2 cellular contexts compared by ENCODE assay signal in the genomic region with DNA sequence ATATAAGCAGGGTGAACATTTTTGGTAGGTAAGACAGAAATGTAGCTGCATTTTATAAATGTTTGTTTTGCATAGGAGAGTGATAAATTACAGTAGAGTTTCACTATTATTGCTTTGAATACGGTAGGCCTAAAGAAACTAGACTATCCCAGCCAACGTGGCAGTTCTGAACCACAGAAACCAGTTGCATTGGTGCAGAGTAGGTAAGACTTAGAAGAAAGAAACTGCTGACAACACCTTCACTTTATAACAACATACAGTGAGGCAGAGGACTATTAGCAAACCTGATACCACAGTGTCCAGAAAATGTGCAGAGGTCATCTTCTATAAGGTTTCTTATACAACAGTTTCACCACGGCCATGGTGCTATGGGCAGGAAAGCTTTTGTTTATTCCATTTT.
A peak's percentile ranks its signal among the peaks of the same experiment; 100 is the strongest.
TF ChIP-seq lines count a peak whose summit lies in the region.

No MANE protein-coding gene starts in this region.

TF ChIP-seq in GM12878, 131 proteins besides CTCF, POLR2A, EP300 and RAD21 (continued from another document and continues in another):
- TF ChIP-seq MXI1 (IDR thresholded peaks at IDR 0.05; ENCODE audit: low read depth, low read length) (0 out of 2 replicates have a peak, but pooled peaks have one; percentile 25), RUNX3 (IDR thresholded peaks at IDR 0.05; ENCODE audit: low read length) (peak; percentile 64; the same call in 1 of the 2 replicates), NR2F1 (conservative IDR thresholded peaks at IDR 0.05) (peak; percentile 64; the same call in 1 of the 2 replicates), IKZF2 (IDR thresholded peaks at IDR 0.05) (peak; percentile 59 to 73; a peak in 3 of 4 replicates), ATF7 (IDR thresholded peaks at IDR 0.05; ENCODE audit: low read depth) (peak; percentile 37; the same call in 1 of the 2 replicates), BHLHE40 (IDR thresholded peaks at IDR 0.05; ENCODE audit: borderline replicate concordance in 1 of 2, low read depth in 2 of 2, low read length in 1 of 2) (peak; percentile 9 to 37; a peak in 1 of 4 replicates), BCL11A (IDR thresholded peaks at IDR 0.05; ENCODE audit: low read depth, low read length) (0 out of 2 replicates have a peak, but pooled peaks have one; percentile 22), MYC (IDR thresholded peaks at IDR 0.05; ENCODE audit: insufficient read depth, insufficient read length, insufficient replicate concordance, low read length, severe bottlenecking) (no peak), ZNF217 (IDR thresholded peaks at IDR 0.05) (peak; percentile 34; the same call in 1 of the 2 replicates)
- TF ChIP-seq, protein P1, sequence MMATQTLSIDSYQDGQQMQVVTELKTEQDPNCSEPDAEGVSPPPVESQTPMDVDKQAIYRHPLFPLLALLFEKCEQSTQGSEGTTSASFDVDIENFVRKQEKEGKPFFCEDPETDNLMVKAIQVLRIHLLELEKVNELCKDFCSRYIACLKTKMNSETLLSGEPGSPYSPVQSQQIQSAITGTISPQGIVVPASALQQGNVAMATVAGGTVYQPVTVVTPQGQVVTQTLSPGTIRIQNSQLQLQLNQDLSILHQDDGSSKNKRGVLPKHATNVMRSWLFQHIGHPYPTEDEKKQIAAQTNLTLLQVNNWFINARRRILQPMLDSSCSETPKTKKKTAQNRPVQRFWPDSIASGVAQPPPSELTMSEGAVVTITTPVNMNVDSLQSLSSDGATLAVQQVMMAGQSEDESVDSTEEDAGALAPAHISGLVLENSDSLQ (IDR thresholded peaks at IDR 0.05), result peak; percentile 30; the same call in 1 of the 2 replicates
- TF ChIP-seq, protein P2, sequence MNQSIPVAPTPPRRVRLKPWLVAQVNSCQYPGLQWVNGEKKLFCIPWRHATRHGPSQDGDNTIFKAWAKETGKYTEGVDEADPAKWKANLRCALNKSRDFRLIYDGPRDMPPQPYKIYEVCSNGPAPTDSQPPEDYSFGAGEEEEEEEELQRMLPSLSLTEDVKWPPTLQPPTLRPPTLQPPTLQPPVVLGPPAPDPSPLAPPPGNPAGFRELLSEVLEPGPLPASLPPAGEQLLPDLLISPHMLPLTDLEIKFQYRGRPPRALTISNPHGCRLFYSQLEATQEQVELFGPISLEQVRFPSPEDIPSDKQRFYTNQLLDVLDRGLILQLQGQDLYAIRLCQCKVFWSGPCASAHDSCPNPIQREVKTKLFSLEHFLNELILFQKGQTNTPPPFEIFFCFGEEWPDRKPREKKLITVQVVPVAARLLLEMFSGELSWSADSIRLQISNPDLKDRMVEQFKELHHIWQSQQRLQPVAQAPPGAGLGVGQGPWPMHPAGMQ (IDR thresholded peaks at IDR 0.05; ENCODE audit: borderline replicate concordance), result no peak
- TF ChIP-seq, protein P3, sequence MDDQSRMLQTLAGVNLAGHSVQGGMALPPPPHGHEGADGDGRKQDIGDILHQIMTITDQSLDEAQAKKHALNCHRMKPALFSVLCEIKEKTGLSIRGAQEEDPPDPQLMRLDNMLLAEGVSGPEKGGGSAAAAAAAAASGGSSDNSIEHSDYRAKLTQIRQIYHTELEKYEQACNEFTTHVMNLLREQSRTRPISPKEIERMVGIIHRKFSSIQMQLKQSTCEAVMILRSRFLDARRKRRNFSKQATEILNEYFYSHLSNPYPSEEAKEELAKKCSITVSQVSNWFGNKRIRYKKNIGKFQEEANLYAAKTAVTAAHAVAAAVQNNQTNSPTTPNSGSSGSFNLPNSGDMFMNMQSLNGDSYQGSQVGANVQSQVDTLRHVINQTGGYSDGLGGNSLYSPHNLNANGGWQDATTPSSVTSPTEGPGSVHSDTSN (IDR thresholded peaks at IDR 0.05; ENCODE audit: insufficient replicate concordance, low read depth, low read length), result no peak
- TF ChIP-seq, protein P4, sequence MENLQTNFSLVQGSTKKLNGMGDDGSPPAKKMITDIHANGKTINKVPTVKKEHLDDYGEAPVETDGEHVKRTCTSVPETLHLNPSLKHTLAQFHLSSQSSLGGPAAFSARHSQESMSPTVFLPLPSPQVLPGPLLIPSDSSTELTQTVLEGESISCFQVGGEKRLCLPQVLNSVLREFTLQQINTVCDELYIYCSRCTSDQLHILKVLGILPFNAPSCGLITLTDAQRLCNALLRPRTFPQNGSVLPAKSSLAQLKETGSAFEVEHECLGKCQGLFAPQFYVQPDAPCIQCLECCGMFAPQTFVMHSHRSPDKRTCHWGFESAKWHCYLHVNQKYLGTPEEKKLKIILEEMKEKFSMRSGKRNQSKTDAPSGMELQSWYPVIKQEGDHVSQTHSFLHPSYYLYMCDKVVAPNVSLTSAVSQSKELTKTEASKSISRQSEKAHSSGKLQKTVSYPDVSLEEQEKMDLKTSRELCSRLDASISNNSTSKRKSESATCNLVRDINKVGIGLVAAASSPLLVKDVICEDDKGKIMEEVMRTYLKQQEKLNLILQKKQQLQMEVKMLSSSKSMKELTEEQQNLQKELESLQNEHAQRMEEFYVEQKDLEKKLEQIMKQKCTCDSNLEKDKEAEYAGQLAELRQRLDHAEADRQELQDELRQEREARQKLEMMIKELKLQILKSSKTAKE (IDR thresholded peaks at IDR 0.05; ENCODE audit: low read depth, poor library complexity, severe bottlenecking), result peak; percentile 43
- TF ChIP-seq, protein P5, sequence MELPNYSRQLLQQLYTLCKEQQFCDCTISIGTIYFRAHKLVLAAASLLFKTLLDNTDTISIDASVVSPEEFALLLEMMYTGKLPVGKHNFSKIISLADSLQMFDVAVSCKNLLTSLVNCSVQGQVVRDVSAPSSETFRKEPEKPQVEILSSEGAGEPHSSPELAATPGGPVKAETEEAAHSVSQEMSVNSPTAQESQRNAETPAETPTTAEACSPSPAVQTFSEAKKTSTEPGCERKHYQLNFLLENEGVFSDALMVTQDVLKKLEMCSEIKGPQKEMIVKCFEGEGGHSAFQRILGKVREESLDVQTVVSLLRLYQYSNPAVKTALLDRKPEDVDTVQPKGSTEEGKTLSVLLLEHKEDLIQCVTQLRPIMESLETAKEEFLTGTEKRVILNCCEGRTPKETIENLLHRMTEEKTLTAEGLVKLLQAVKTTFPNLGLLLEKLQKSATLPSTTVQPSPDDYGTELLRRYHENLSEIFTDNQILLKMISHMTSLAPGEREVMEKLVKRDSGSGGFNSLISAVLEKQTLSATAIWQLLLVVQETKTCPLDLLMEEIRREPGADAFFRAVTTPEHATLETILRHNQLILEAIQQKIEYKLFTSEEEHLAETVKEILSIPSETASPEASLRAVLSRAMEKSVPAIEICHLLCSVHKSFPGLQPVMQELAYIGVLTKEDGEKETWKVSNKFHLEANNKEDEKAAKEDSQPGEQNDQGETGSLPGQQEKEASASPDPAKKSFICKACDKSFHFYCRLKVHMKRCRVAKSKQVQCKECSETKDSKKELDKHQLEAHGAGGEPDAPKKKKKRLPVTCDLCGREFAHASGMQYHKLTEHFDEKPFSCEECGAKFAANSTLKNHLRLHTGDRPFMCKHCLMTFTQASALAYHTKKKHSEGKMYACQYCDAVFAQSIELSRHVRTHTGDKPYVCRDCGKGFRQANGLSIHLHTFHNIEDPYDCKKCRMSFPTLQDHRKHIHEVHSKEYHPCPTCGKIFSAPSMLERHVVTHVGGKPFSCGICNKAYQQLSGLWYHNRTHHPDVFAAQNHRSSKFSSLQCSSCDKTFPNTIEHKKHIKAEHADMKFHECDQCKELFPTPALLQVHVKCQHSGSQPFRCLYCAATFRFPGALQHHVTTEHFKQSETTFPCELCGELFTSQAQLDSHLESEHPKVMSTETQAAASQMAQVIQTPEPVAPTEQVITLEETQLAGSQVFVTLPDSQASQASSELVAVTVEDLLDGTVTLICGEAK (IDR thresholded peaks at IDR 0.05; ENCODE audit: borderline replicate concordance), result no peak

TF ChIP-seq in WTC11, 78 proteins besides CTCF, POLR2A, EP300 and RAD21:
- TF ChIP-seq, protein P6, sequence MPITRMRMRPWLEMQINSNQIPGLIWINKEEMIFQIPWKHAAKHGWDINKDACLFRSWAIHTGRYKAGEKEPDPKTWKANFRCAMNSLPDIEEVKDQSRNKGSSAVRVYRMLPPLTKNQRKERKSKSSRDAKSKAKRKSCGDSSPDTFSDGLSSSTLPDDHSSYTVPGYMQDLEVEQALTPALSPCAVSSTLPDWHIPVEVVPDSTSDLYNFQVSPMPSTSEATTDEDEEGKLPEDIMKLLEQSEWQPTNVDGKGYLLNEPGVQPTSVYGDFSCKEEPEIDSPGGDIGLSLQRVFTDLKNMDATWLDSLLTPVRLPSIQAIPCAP (CRISPR knock-in tag; IDR thresholded peaks at IDR 0.05), result no peak
- TF ChIP-seq ETV6 (CRISPR knock-in tag; IDR thresholded peaks at IDR 0.05) (no peak), ZNF416 (CRISPR knock-in tag; IDR thresholded peaks at IDR 0.05) (no peak), SOX15 (CRISPR knock-in tag; IDR thresholded peaks at IDR 0.05) (no peak), JAZF1 (CRISPR knock-in tag; IDR thresholded peaks at IDR 0.05) (no peak), GABPB1 (CRISPR knock-in tag; IDR thresholded peaks at IDR 0.05) (no peak), RELA (CRISPR knock-in tag; IDR thresholded peaks at IDR 0.05; ENCODE audit: borderline replicate concordance) (no peak)
- TF ChIP-seq, protein P7, sequence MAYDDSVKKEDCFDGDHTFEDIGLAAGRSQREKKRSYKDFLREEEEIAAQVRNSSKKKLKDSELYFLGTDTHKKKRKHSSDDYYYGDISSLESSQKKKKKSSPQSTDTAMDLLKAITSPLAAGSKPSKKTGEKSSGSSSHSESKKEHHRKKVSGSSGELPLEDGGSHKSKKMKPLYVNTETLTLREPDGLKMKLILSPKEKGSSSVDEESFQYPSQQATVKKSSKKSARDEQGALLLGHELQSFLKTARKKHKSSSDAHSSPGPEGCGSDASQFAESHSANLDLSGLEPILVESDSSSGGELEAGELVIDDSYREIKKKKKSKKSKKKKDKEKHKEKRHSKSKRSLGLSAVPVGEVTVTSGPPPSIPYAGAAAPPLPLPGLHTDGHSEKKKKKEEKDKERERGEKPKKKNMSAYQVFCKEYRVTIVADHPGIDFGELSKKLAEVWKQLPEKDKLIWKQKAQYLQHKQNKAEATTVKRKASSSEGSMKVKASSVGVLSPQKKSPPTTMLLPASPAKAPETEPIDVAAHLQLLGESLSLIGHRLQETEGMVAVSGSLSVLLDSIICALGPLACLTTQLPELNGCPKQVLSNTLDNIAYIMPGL (CRISPR knock-in tag; IDR thresholded peaks at IDR 0.05), result no peak
